ENCODE assay signal across 1 cellular context in the genomic region with DNA sequence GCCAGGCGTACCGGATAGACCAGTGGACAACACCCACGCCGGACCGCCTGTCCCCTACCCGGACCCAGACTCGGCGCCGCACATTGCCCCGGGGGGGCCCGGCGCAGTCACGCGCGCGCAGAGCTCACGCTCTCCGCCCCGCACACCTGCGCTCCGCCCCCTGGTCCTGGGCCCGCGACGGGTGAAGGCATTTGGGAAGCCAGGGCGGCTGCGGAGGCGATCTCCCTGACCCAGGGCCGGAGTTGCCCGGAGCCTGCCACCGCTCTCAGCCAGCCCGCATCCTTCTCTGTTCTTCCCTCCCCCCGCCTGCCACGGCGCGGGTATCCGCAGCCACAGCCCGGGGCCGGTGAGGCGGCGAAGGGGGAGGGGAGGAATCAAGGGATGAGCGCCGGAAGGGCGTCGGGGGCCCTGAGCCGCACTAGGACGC.
TF ChIP-seq lines count a peak whose summit lies in the region.

No MANE protein-coding gene starts in this region.

TF ChIP-seq in HepG2, 621 proteins besides CTCF, POLR2A, EP300 and RAD21 (continues in another document):
- TF ChIP-seq ZNF614 (CRISPR knock-in tag; IDR thresholded peaks at IDR 0.05; ENCODE audit: borderline replicate concordance) (no peak; the same call in 1 of the 2 replicates), ZNF430 (CRISPR knock-in tag; IDR thresholded peaks at IDR 0.05) (no peak), U2AF2 (IDR thresholded peaks at IDR 0.05; ENCODE audit: low read depth, low read length) (no peak), FOXK2 (IDR thresholded peaks at IDR 0.05) (no peak), RARG (CRISPR knock-in tag; IDR thresholded peaks at IDR 0.05; ENCODE audit: low read depth) (0 out of 2 replicates have a peak, but pooled peaks have one; percentile 25), CENPX (CRISPR knock-in tag; IDR thresholded peaks at IDR 0.05) (no peak), ESRRA (CRISPR knock-in tag; IDR thresholded peaks at IDR 0.05; ENCODE audit: low read depth) (no peak), AGO1 (IDR thresholded peaks at IDR 0.05; ENCODE audit: low read depth, low read length, poor library complexity, severe bottlenecking) (no peak), SRSF4 (IDR thresholded peaks at IDR 0.05; ENCODE audit: low read depth, low read length, poor library complexity, severe bottlenecking) (no peak), RBAK (CRISPR knock-in tag; IDR thresholded peaks at IDR 0.05) (no peak), TAF1 (CRISPR knock-in tag; IDR thresholded peaks at IDR 0.05) (0 out of 2 replicates have a peak, but pooled peaks have one; percentile 16), MXI1 (IDR thresholded peaks at IDR 0.05; ENCODE audit: borderline replicate concordance, low read depth, low read length) (0 out of 3 replicates have a peak, but pooled peaks have one; percentile 2), ZNF747 (CRISPR knock-in tag; IDR thresholded peaks at IDR 0.05; ENCODE audit: borderline replicate concordance) (no peak), ZNF562 (CRISPR knock-in tag; IDR thresholded peaks at IDR 0.05; ENCODE audit: borderline replicate concordance) (no peak), ZNF10 (CRISPR knock-in tag; IDR thresholded peaks at IDR 0.05; ENCODE audit: borderline replicate concordance, low read depth) (no peak), FOXA3 (CRISPR knock-in tag; IDR thresholded peaks at IDR 0.05) (no peak), NFIB (CRISPR knock-in tag; IDR thresholded peaks at IDR 0.05; ENCODE audit: borderline replicate concordance) (no peak), SRSF1 (optimal IDR thresholded peaks at IDR 0.05; ENCODE audit: low read depth, low read length) (peak; percentile 31), NFKB2 (CRISPR knock-in tag; IDR thresholded peaks at IDR 0.05; ENCODE audit: borderline replicate concordance) (no peak), FOXC1 (CRISPR knock-in tag; IDR thresholded peaks at IDR 0.05; ENCODE audit: borderline replicate concordance) (no peak), KDM2A (CRISPR knock-in tag; IDR thresholded peaks at IDR 0.05; ENCODE audit: borderline replicate concordance, low read depth) (peak; percentile 15), DPF2 (CRISPR knock-in tag; IDR thresholded peaks at IDR 0.05; ENCODE audit: borderline replicate concordance, low read depth) (no peak), SP2 (CRISPR knock-in tag; IDR thresholded peaks at IDR 0.05) (no peak), SP140L (CRISPR knock-in tag; IDR thresholded peaks at IDR 0.05; ENCODE audit: borderline replicate concordance) (no peak), ZNF296 (CRISPR knock-in tag; conservative IDR thresholded peaks at IDR 0.05) (no peak)
- TF ChIP-seq, protein P1, sequence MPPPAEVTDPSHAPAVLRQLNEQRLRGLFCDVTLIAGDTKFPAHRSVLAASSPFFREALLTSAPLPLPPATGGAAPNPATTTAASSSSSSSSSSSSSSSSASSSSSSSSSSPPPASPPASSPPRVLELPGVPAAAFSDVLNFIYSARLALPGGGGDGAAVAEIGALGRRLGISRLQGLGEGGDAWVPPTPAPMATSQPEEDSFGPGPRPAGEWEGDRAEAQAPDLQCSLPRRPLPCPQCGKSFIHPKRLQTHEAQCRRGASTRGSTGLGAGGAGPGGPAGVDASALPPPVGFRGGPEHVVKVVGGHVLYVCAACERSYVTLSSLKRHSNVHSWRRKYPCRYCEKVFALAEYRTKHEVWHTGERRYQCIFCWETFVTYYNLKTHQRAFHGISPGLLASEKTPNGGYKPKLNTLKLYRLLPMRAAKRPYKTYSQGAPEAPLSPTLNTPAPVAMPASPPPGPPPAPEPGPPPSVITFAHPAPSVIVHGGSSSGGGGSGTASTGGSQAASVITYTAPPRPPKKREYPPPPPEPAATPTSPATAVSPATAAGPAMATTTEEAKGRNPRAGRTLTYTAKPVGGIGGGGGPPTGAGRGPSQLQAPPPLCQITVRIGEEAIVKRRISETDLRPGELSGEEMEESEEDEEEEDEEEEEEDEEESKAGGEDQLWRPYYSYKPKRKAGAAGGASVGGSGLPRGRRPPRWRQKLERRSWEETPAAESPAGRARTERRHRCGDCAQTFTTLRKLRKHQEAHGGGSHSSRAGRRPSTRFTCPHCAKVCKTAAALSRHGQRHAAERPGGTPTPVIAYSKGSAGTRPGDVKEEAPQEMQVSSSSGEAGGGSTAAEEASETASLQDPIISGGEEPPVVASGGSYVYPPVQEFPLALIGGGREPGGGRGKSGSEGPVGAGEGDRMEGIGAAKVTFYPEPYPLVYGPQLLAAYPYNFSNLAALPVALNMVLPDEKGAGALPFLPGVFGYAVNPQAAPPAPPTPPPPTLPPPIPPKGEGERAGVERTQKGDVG (CRISPR knock-in tag; IDR thresholded peaks at IDR 0.05; ENCODE audit: borderline replicate concordance): peak; percentile 25; the same call in 1 of the 2 replicates
- TF ChIP-seq, protein P2, sequence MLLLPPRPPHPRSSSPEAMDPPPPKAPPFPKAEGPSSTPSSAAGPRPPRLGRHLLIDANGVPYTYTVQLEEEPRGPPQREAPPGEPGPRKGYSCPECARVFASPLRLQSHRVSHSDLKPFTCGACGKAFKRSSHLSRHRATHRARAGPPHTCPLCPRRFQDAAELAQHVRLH (CRISPR knock-in tag; IDR thresholded peaks at IDR 0.05; ENCODE audit: borderline replicate concordance, low read depth): no peak; the same call in 1 of the 2 replicates
- TF ChIP-seq, protein P3, sequence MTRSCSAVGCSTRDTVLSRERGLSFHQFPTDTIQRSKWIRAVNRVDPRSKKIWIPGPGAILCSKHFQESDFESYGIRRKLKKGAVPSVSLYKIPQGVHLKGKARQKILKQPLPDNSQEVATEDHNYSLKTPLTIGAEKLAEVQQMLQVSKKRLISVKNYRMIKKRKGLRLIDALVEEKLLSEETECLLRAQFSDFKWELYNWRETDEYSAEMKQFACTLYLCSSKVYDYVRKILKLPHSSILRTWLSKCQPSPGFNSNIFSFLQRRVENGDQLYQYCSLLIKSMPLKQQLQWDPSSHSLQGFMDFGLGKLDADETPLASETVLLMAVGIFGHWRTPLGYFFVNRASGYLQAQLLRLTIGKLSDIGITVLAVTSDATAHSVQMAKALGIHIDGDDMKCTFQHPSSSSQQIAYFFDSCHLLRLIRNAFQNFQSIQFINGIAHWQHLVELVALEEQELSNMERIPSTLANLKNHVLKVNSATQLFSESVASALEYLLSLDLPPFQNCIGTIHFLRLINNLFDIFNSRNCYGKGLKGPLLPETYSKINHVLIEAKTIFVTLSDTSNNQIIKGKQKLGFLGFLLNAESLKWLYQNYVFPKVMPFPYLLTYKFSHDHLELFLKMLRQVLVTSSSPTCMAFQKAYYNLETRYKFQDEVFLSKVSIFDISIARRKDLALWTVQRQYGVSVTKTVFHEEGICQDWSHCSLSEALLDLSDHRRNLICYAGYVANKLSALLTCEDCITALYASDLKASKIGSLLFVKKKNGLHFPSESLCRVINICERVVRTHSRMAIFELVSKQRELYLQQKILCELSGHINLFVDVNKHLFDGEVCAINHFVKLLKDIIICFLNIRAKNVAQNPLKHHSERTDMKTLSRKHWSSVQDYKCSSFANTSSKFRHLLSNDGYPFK (CRISPR knock-in tag; IDR thresholded peaks at IDR 0.05; ENCODE audit: borderline replicate concordance): no peak
- TF ChIP-seq, protein P4, sequence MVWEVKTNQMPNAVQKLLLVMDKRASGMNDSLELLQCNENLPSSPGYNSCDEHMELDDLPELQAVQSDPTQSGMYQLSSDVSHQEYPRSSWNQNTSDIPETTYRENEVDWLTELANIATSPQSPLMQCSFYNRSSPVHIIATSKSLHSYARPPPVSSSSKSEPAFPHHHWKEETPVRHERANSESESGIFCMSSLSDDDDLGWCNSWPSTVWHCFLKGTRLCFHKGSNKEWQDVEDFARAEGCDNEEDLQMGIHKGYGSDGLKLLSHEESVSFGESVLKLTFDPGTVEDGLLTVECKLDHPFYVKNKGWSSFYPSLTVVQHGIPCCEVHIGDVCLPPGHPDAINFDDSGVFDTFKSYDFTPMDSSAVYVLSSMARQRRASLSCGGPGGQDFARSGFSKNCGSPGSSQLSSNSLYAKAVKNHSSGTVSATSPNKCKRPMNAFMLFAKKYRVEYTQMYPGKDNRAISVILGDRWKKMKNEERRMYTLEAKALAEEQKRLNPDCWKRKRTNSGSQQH (CRISPR knock-in tag; IDR thresholded peaks at IDR 0.05; ENCODE audit: low read depth): no peak
- TF ChIP-seq, protein P5, sequence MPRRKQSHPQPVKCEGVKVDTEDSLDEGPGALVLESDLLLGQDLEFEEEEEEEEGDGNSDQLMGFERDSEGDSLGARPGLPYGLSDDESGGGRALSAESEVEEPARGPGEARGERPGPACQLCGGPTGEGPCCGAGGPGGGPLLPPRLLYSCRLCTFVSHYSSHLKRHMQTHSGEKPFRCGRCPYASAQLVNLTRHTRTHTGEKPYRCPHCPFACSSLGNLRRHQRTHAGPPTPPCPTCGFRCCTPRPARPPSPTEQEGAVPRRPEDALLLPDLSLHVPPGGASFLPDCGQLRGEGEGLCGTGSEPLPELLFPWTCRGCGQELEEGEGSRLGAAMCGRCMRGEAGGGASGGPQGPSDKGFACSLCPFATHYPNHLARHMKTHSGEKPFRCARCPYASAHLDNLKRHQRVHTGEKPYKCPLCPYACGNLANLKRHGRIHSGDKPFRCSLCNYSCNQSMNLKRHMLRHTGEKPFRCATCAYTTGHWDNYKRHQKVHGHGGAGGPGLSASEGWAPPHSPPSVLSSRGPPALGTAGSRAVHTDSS (CRISPR knock-in tag; conservative IDR thresholded peaks at IDR 0.05): no peak
- TF ChIP-seq, protein P6, sequence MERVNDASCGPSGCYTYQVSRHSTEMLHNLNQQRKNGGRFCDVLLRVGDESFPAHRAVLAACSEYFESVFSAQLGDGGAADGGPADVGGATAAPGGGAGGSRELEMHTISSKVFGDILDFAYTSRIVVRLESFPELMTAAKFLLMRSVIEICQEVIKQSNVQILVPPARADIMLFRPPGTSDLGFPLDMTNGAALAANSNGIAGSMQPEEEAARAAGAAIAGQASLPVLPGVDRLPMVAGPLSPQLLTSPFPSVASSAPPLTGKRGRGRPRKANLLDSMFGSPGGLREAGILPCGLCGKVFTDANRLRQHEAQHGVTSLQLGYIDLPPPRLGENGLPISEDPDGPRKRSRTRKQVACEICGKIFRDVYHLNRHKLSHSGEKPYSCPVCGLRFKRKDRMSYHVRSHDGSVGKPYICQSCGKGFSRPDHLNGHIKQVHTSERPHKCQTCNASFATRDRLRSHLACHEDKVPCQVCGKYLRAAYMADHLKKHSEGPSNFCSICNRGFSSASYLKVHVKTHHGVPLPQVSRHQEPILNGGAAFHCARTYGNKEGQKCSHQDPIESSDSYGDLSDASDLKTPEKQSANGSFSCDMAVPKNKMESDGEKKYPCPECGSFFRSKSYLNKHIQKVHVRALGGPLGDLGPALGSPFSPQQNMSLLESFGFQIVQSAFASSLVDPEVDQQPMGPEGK (CRISPR knock-in tag; IDR thresholded peaks at IDR 0.05): peak; percentile 84
- TF ChIP-seq, protein P7, sequence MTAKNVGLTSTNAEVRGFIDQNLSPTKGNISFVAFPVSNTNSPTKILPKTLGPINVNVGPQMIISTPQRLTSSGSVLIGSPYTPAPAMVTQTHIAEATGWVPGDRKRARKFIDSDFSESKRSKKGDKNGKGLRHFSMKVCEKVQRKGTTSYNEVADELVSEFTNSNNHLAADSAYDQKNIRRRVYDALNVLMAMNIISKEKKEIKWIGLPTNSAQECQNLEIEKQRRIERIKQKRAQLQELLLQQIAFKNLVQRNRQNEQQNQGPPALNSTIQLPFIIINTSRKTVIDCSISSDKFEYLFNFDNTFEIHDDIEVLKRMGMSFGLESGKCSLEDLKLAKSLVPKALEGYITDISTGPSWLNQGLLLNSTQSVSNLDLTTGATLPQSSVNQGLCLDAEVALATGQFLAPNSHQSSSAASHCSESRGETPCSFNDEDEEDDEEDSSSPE (CRISPR knock-in tag; IDR thresholded peaks at IDR 0.05): no peak; the same call in 1 of the 2 replicates
- TF ChIP-seq, protein P8, sequence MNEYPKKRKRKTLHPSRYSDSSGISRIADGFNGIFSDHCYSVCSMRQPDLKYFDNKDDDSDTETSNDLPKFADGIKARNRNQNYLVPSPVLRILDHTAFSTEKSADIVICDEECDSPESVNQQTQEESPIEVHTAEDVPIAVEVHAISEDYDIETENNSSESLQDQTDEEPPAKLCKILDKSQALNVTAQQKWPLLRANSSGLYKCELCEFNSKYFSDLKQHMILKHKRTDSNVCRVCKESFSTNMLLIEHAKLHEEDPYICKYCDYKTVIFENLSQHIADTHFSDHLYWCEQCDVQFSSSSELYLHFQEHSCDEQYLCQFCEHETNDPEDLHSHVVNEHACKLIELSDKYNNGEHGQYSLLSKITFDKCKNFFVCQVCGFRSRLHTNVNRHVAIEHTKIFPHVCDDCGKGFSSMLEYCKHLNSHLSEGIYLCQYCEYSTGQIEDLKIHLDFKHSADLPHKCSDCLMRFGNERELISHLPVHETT (CRISPR knock-in tag; conservative IDR thresholded peaks at IDR 0.05): no peak
- TF ChIP-seq, protein P9, sequence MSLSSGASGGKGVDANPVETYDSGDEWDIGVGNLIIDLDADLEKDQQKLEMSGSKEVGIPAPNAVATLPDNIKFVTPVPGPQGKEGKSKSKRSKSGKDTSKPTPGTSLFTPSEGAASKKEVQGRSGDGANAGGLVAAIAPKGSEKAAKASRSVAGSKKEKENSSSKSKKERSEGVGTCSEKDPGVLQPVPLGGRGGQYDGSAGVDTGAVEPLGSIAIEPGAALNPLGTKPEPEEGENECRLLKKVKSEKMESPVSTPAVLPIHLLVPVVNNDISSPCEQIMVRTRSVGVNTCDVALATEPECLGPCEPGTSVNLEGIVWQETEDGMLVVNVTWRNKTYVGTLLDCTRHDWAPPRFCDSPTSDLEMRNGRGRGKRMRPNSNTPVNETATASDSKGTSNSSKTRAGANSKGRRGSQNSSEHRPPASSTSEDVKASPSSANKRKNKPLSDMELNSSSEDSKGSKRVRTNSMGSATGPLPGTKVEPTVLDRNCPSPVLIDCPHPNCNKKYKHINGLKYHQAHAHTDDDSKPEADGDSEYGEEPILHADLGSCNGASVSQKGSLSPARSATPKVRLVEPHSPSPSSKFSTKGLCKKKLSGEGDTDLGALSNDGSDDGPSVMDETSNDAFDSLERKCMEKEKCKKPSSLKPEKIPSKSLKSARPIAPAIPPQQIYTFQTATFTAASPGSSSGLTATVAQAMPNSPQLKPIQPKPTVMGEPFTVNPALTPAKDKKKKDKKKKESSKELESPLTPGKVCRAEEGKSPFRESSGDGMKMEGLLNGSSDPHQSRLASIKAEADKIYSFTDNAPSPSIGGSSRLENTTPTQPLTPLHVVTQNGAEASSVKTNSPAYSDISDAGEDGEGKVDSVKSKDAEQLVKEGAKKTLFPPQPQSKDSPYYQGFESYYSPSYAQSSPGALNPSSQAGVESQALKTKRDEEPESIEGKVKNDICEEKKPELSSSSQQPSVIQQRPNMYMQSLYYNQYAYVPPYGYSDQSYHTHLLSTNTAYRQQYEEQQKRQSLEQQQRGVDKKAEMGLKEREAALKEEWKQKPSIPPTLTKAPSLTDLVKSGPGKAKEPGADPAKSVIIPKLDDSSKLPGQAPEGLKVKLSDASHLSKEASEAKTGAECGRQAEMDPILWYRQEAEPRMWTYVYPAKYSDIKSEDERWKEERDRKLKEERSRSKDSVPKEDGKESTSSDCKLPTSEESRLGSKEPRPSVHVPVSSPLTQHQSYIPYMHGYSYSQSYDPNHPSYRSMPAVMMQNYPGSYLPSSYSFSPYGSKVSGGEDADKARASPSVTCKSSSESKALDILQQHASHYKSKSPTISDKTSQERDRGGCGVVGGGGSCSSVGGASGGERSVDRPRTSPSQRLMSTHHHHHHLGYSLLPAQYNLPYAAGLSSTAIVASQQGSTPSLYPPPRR (CRISPR knock-in tag; IDR thresholded peaks at IDR 0.05; ENCODE audit: borderline replicate concordance): no peak
- TF ChIP-seq, protein P10, sequence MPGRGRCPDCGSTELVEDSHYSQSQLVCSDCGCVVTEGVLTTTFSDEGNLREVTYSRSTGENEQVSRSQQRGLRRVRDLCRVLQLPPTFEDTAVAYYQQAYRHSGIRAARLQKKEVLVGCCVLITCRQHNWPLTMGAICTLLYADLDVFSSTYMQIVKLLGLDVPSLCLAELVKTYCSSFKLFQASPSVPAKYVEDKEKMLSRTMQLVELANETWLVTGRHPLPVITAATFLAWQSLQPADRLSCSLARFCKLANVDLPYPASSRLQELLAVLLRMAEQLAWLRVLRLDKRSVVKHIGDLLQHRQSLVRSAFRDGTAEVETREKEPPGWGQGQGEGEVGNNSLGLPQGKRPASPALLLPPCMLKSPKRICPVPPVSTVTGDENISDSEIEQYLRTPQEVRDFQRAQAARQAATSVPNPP (CRISPR knock-in tag; IDR thresholded peaks at IDR 0.05): no peak
